ENCODE assay signal across 1 cellular context in genomic region chr10:34116780-34117179, GRCh38.
TF ChIP-seq lines count a peak whose summit lies in the region.

No MANE protein-coding gene starts in this region.

TF ChIP-seq in GM23338, 12 proteins besides CTCF, POLR2A, EP300 and RAD21 (continued from another document):
- TF ChIP-seq ZNF462 (CRISPR knock-in tag; IDR thresholded peaks at IDR 0.05): no peak
